In the genomic region with DNA sequence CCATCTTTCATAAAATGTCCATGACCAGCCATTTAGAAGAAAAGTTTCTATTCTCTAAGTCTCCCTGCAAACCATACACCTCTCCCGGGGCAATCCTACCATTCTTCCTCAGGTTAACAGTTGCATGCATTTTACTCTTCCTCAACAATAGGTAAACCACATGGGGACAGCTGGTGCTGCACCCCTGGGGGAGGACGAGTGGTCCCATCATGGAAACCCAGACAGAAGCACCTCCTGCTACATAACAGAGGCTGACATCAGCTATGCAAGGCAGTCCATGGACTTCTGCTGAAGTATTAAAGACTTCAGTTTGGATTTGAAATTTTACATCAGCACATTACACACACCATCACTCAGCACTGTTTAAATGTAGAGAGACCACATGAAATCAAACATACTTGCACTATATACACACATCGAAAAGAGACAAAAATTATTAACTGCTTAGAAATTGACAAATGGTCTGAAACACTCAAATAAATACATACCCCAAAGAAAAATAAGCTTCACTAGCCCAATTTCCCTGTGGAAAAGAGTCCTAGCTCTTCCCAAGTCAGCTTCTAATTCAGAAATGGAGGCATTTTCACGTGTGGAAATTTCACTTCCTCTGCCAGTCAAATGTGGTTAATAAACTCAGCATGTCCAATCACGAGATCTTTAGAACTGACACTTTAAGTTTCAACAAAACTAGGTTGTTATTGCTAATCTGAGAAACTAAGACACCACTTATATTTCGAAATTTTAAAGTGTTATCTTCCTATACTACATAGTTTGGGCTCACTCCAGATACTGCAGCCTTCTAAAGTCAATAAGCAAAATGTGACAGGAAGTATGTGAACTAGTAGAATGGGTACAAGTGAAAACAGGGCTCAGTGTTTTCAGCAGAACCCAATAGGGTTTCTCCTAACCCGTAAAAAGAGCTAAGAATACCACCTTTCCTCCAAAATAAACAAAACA, we compare ENCODE assay signal across 17 cellular contexts.
DNase-seq lines count a peak whose midpoint lies in the region; ATAC-seq and TF ChIP-seq lines count a peak whose summit lies in the region.
"Had no signal": no experiment of that assay in that cellular context is flagged by ENCODE, and none has a peak within 500 bp of the region (broad histone marks: within the 10 kb centered on the region; RNA-seq: fewer than 3 reads in every experiment).

No MANE protein-coding gene starts in this region.

- no peaks in the 10 kb centered on the region for H3K9me2 ChIP-seq in Loucy (replicated peaks; ENCODE audit: low read depth, low read length)

- no peaks in the 10 kb centered on the region for H3K27me3 ChIP-seq in Loucy (ENCODE audit: insufficient read depth, low read length, poor library complexity, severe bottlenecking)

- H3K36me3 Mint-ChIP-seq in T-helper 2 cell treated with Interferon-gamma antibody and Interleukin-4, amounts not matched to agents 5 μg/mL and 100 μg/mL, for 36 hours (ENCODE audit: low read depth): no peaks in the 10 kb centered on the region
- H3K36me3 Mint-ChIP-seq: activated CD8-positive, alpha-beta memory T cell treated with anti-CD3 and anti-CD28 coated beads, Interleukin-2, amount 10 ng/mL, durations not matched to agents 7 days and 5 days had no signal

- H3K4me3 ChIP-seq in AG09309 (ENCODE audit: control insufficient read depth, low read depth, low read length): no peak overlapping the region
- no peak overlapping the region for H3K4me3 ChIP-seq in Loucy (ENCODE audit: low read length, poor library complexity, severe bottlenecking)
- H3K4me3 ChIP-seq in cardiac fibroblast (replicated peaks in 1 of 2; ENCODE audit: low read depth in 2 of 2, low read length in 2 of 2): no peak overlapping the region

- DNase-seq in AG09309 (ENCODE audit: low read depth) (peak; percentile 28), cardiac fibroblast (ENCODE audit: low read depth in 2 of 2) (peak; percentile 28 to 81), iris pigment epithelial cell (ENCODE audit: low read depth) (peak; percentile 78), NCI-H128 (lab: John Stamatoyannopoulos, UW; ENCODE audit: unreplicated experiment) (no peak)
- no peak for DNase-seq in activated naive CD4-positive, alpha-beta T cell treated with anti-CD3 and anti-CD28 coated beads, Interleukin-2, amount 50 U/mL, for 16 hours
- no peak for DNase-seq in T-helper 2 cell treated with Interferon-gamma antibody and Interleukin-4, amounts not matched to agents 5 μg/mL and 100 μg/mL, for 36 hours (ENCODE audit: low spot score)
- DNase-seq in stimulated activated naive CD8-positive, alpha-beta T cell treated with anti-CD3 and anti-CD28 coated beads, Interleukin-15, Interleukin-2, amounts not matched to agents 100 U/mL and 50 U/mL, for 24 hours: no peak
- DNase-seq: activated CD4-positive, alpha-beta T cell treated with anti-CD3 and anti-CD28 coated beads for 4 hours; activated CD8-positive, alpha-beta memory T cell treated with anti-CD3 and anti-CD28 coated beads, Interleukin-2, amount 10 ng/mL, durations not matched to agents 7 days and 5 days; activated effector memory CD4-positive, alpha-beta T cell treated with Interleukin-2 at 50 U/mL for 16 hours; amygdala; DND-41; NCI-H1092 treated with DMSO at 0.1 percent for 48 hours; nucleus accumbens; stimulated activated naive CD4-positive, alpha-beta T cell treated with Interleukin-2 at 50 U/mL for 16 hours; trophoblast cell had no signal

- H3K27me3 Mint-ChIP-seq in T-helper 2 cell treated with Interferon-gamma antibody and Interleukin-4, amounts not matched to agents 5 μg/mL and 100 μg/mL, for 36 hours (ENCODE audit: low read depth): peaks cover 12% of the 10 kb centered on the region

- H3K9ac ChIP-seq in Loucy (ENCODE audit: low read depth, low read length, poor library complexity, severe bottlenecking): no peak overlapping the region

- no peaks in the 10 kb centered on the region for H4K20me1 ChIP-seq in Loucy (ENCODE audit: insufficient read depth, low read length, poor library complexity, severe bottlenecking)

- H3K79me2 ChIP-seq in Loucy (ENCODE audit: insufficient read depth, low read length): no peaks in the 10 kb centered on the region

- no peak overlapping the region for H3K4me2 ChIP-seq in Loucy (ENCODE audit: low read depth, low read length, poor library complexity, severe bottlenecking)

- ATAC-seq in stimulated activated naive CD8-positive, alpha-beta T cell treated with anti-CD3 and anti-CD28 coated beads, Interleukin-15, Interleukin-2, amounts not matched to agents 100 U/mL and 50 U/mL, for 24 hours: no peak
- ATAC-seq: activated CD8-positive, alpha-beta memory T cell treated with anti-CD3 and anti-CD28 coated beads, Interleukin-2, amount 10 ng/mL, durations not matched to agents 7 days and 5 days had no signal

- H3K4me3 Mint-ChIP-seq in T-helper 2 cell treated with Interferon-gamma antibody and Interleukin-4, amounts not matched to agents 5 μg/mL and 100 μg/mL, for 36 hours: no peak overlapping the region
- H3K4me3 Mint-ChIP-seq: activated CD8-positive, alpha-beta memory T cell treated with anti-CD3 and anti-CD28 coated beads, Interleukin-2, amount 10 ng/mL, durations not matched to agents 7 days and 5 days had no signal

- H3K36me3 ChIP-seq in Loucy (ENCODE audit: insufficient read depth, low read length): no peaks in the 10 kb centered on the region

- H3K27ac Mint-ChIP-seq in T-helper 2 cell treated with Interferon-gamma antibody and Interleukin-4, amounts not matched to agents 5 μg/mL and 100 μg/mL, for 36 hours: no peak overlapping the region
- H3K27ac Mint-ChIP-seq: activated CD8-positive, alpha-beta memory T cell treated with anti-CD3 and anti-CD28 coated beads, Interleukin-2, amount 10 ng/mL, durations not matched to agents 7 days and 5 days had no signal

- peak overlapping the region; percentile 80 for H2AFZ ChIP-seq in Loucy (ENCODE audit: low read length)

- H3K9me3 Mint-ChIP-seq in T-helper 2 cell treated with Interferon-gamma antibody and Interleukin-4, amounts not matched to agents 5 μg/mL and 100 μg/mL, for 36 hours: no peaks in the 10 kb centered on the region

- no peaks in the 10 kb centered on the region for H3K4me1 Mint-ChIP-seq in T-helper 2 cell treated with Interferon-gamma antibody and Interleukin-4, amounts not matched to agents 5 μg/mL and 100 μg/mL, for 36 hours (ENCODE audit: low read depth)

- no peaks in the 10 kb centered on the region for H3K9me3 ChIP-seq in Loucy (ENCODE audit: insufficient read depth, low read depth, low read length)

- no peaks in the 10 kb centered on the region for H3F3A ChIP-seq in Loucy (ENCODE audit: low read depth)

- no peaks in the 10 kb centered on the region for H3K4me1 ChIP-seq in Loucy (ENCODE audit: insufficient read depth, low read length, poor library complexity, severe bottlenecking)

- TF ChIP-seq CTCF in AG09309 (IDR thresholded peaks at IDR 0.05; ENCODE audit: control insufficient read depth, insufficient read depth, low read depth, low read length, missing control alignments) (no peak), Loucy (conservative IDR thresholded peaks at IDR 0.05; ENCODE audit: low read length) (no peak), cardiac fibroblast (IDR thresholded peaks at IDR 0.05; ENCODE audit: low read depth, low read length) (no peak)

Comparison
In these comparisons a context has a peak if more than half of its experiments do, and no peak if none do; other contexts are left out.
1. DNase-seq: peak in AG09309 (single experiment), cardiac fibroblast (2 of 2) and iris pigment epithelial cell (single experiment); none in activated naive CD4-positive, alpha-beta T cell treated with anti-CD3 and anti-CD28 coated beads, Interleukin-2, amount 50 U/mL, for 16 hours (single experiment), T-helper 2 cell treated with Interferon-gamma antibody and Interleukin-4, amounts not matched to agents 5 μg/mL and 100 μg/mL, for 36 hours (single experiment), stimulated activated naive CD8-positive, alpha-beta T cell treated with anti-CD3 and anti-CD28 coated beads, Interleukin-15, Interleukin-2, amounts not matched to agents 100 U/mL and 50 U/mL, for 24 hours (single experiment) and NCI-H128 (single experiment).